In the genomic region with DNA sequence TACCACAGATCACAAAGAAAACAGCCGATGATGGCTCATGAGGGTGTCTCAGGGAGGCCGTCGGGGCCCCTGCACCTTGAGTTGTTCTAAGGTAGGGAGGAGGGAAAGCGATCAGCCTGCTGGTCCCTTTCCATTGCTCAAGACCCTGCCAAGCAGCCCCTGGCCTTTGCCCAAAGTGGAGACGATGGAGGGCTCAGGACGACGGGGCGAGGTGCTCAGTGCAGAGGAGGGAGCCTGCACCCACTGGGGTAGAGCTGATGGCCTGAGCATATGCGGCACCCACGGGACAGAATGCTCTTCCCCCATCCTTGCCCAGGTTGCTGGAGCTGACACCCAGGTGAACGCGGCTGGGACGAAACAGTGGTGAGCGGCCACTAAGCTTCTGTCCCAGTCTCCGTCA, we compare ENCODE assay signal across 18 cellular contexts.
"Had no signal": no experiment of that assay in that cellular context is flagged by ENCODE, and none has a peak within 500 bp of the region (broad histone marks: within the 10 kb centered on the region; RNA-seq: fewer than 3 reads in every experiment).

No MANE protein-coding gene starts in this region.

- DNase-seq: colonic mucosa; effector CD8-positive, alpha-beta T cell; hippocampal formation; left ventricle myocardium inferior; lower lobe of right lung; naive B cell; sigmoid colon; stimulated activated CD4-positive, alpha-beta T cell treated with anti-CD3 and anti-CD28 coated beads, Interleukin-12 subunit alpha, Interleukin-12 subunit beta, amount 100 ng/mL, for 4 hours; stimulated activated naive CD4-positive, alpha-beta T cell treated with Interleukin-2 at 50 U/mL for 16 hours; thyroid gland; uterus had no signal

- ATAC-seq: esophagus mucosa, heart left ventricle, lower lobe of right lung had no signal

- H3K27me3 ChIP-seq: colonic mucosa, heart left ventricle, sigmoid colon, thyroid gland, uterus had no signal

- H3K4me1 Mint-ChIP-seq: memory B cell had no signal

- H3K4me1 ChIP-seq: colonic mucosa, uterus had no signal

- H3K27ac ChIP-seq: colonic mucosa, heart left ventricle, left ventricle myocardium inferior, lower lobe of right lung, sigmoid colon, skin epidermis, suprapubic skin, thyroid gland, uterus had no signal

- H3K36me3 Mint-ChIP-seq: memory B cell, naive B cell, type B pancreatic cell had no signal

- H3K9me3 Mint-ChIP-seq: memory B cell, naive B cell, nephron had no signal

- H3K4me3 ChIP-seq: colonic mucosa, heart left ventricle, left ventricle myocardium inferior, lower lobe of right lung, sigmoid colon, skin epidermis, suprapubic skin, thyroid gland, uterus had no signal

- H3K36me3 ChIP-seq: colonic mucosa, heart left ventricle, left ventricle myocardium inferior, lower lobe of right lung, sigmoid colon, suprapubic skin, thyroid gland, uterus had no signal

- H3K27ac Mint-ChIP-seq: memory B cell, nephron, type B pancreatic cell had no signal

- H3K4me3 Mint-ChIP-seq: memory B cell, naive B cell, nephron, type B pancreatic cell had no signal

- H3K9me3 ChIP-seq: colonic mucosa, heart left ventricle, left ventricle myocardium inferior, lower lobe of right lung, sigmoid colon, suprapubic skin, thyroid gland, uterus had no signal
